Comparison of ENCODE assay signal across 8 cellular contexts in genomic region chrX:49291615-49292337, GRCh38. TPM values are rescaled to one million over a fixed set of nuclear protein-coding genes. Genes with fewer than 3 reads are reported as not detected.
DNase-seq lines count a peak whose midpoint lies in the region; ATAC-seq and TF ChIP-seq lines count a peak whose summit lies in the region.

No MANE protein-coding gene starts in this region.

- no peaks in the 10 kb centered on the region for H3K36me3 Mint-ChIP-seq in glutamatergic neuron (ENCODE audit: unreplicated experiment)

- no peaks in the 10 kb centered on the region for H3K9me3 Mint-ChIP-seq in glutamatergic neuron (ENCODE audit: unreplicated experiment)

- peak; percentile 76 for TF ChIP-seq CTCF in glutamatergic neuron (IDR thresholded peaks at IDR 0.05; ENCODE audit: partially characterized antibody, unreplicated experiment)

- DNase-seq in GDM1 (lab: John Stamatoyannopoulos, UW) (peak; percentile 59), RPMI7951 (ENCODE audit: low read depth) (peak; percentile 57), glutamatergic neuron (peak; percentile 80), pulmonary artery endothelial cell (ENCODE audit: low read depth, low spot score) (peak; percentile 4), epidermal melanocyte (ENCODE audit: insufficient read length, low spot score) (no peak), NCI-H1436 (lab: John Stamatoyannopoulos, UW) (no peak)
- peak; percentile 49 for DNase-seq in activated effector memory CD4-positive, alpha-beta T cell treated with Interleukin-2 at 50 U/mL for 16 hours

- no peak overlapping the region for H3K4me3 Mint-ChIP-seq in glutamatergic neuron (ENCODE audit: unreplicated experiment)

- H3K4me1 Mint-ChIP-seq in glutamatergic neuron (ENCODE audit: low read depth, unreplicated experiment): no peaks in the 10 kb centered on the region

- peak; percentile 66 for ATAC-seq in HG03095 (IDR thresholded peaks at IDR 0.05; ENCODE audit: unreplicated experiment)

- no peaks in the 10 kb centered on the region for H3K27me3 Mint-ChIP-seq in glutamatergic neuron (ENCODE audit: unreplicated experiment)

- no peak overlapping the region for H3K27ac Mint-ChIP-seq in glutamatergic neuron (ENCODE audit: unreplicated experiment)

RNA-seq across cellular contexts. Expression of gene GAGE10, which starts 11.7 kb away (rescaled TPM):
- total RNA-seq in RPMI7951 (2014; rRNA removed; shearing (Covaris generic)): not detected in 2 replicates
- not detected for total RNA-seq in glutamatergic neuron (ENCODE audit: unreplicated experiment)
- total RNA-seq in pulmonary artery endothelial cell: not detected in 2 replicates

RNA-seq across cellular contexts. Expression of gene PPP1R3F, which starts 22.2 kb away (rescaled TPM):
- 2.3 and 2.9 TPM in 2 replicates for total RNA-seq in RPMI7951 (2014; rRNA removed; shearing (Covaris generic))
- total RNA-seq in glutamatergic neuron (ENCODE audit: unreplicated experiment): 16.1 TPM
- total RNA-seq in pulmonary artery endothelial cell: 1.5 and 3.1 TPM in 2 replicates

RNA-seq across cellular contexts. Expression of gene FOXP3, which starts 27.3 kb away (rescaled TPM):
- total RNA-seq in RPMI7951 (2014; rRNA removed; shearing (Covaris generic)): not detected in 2 replicates
- total RNA-seq in glutamatergic neuron (ENCODE audit: unreplicated experiment): 0.78 TPM
- total RNA-seq in pulmonary artery endothelial cell: not detected in 2 replicates

RNA-seq across cellular contexts. Expression of gene GAGE12J, which starts 30.1 kb away (rescaled TPM):
- not detected in 2 replicates for total RNA-seq in RPMI7951 (2014; rRNA removed; shearing (Covaris generic))
- not detected for total RNA-seq in glutamatergic neuron (ENCODE audit: unreplicated experiment)
- total RNA-seq in pulmonary artery endothelial cell: not detected in 2 replicates

RNA-seq across cellular contexts. Expression of gene GAGE13, which starts 39.6 kb away (rescaled TPM):
- total RNA-seq in RPMI7951 (2014; rRNA removed; shearing (Covaris generic)): 1.4 and 1.8 TPM in 2 replicates
- total RNA-seq in glutamatergic neuron (ENCODE audit: unreplicated experiment) (not detected), pulmonary artery endothelial cell (not detected in 2 replicates)

Comparison
In these comparisons a context has a peak if more than half of its experiments do, and no peak if none do; other contexts are left out.
1. DNase-seq: peak in GDM1 (single experiment), RPMI7951 (single experiment), activated effector memory CD4-positive, alpha-beta T cell treated with Interleukin-2 at 50 U/mL for 16 hours (single experiment), glutamatergic neuron (single experiment) and pulmonary artery endothelial cell (single experiment); none in epidermal melanocyte (single experiment) and NCI-H1436 (single experiment).